10 cellular contexts compared by ENCODE assay signal in genomic region chr14:35944847-35945246, GRCh38.
DNase-seq lines count a peak whose midpoint lies in the region; ATAC-seq and TF ChIP-seq lines count a peak whose summit lies in the region.
"Had no signal": no experiment of that assay in that cellular context is flagged by ENCODE, and none has a peak within 500 bp of the region (broad histone marks: within the 10 kb centered on the region; RNA-seq: fewer than 3 reads in every experiment).

No MANE protein-coding gene starts in this region.

- H3K14ac ChIP-seq in H9 (ENCODE audit: insufficient read depth, low read length) = no peak overlapping the region

- DNase-seq in NCI-H1417 (lab: John Stamatoyannopoulos, UW) (peak in 2 of 3 experiments; percentile 27 to 39), NCI-H1417 treated with DMSO at 0.1 percent for 48 hours (lab: John Stamatoyannopoulos, UW) (no peak), H9 (peak; percentile 76), RKO (ENCODE audit: low spot score) (peak; percentile 18), left colon (peak; percentile 28 to 38), T-helper 9 cell (no peak), posterior vena cava (ENCODE audit: low spot score) (no peak)
- DNase-seq in stimulated activated naive CD4-positive, alpha-beta T cell treated with Interleukin-2 at 50 U/mL for 16 hours (lab: John Stamatoyannopoulos, UW) = no peak
- DNase-seq: activated naive CD8-positive, alpha-beta T cell treated with anti-CD3 and anti-CD28 coated beads, Interleukin-2, amount 10 ng/mL, durations not matched to agents 7 days and 5 days; NCI-H187 treated with DMSO at 0.1 percent for 48 hours had no signal

- H3K4ac ChIP-seq in H9 (ENCODE audit: low read depth, low read length) = no peak overlapping the region

- no peak overlapping the region for H2BK5ac ChIP-seq in H9 (ENCODE audit: insufficient read length, low read length)

- H3K27me3 Mint-ChIP-seq in H9 (ENCODE audit: low read depth) = peaks cover 14% of the 10 kb centered on the region
- H3K27me3 Mint-ChIP-seq: activated naive CD8-positive, alpha-beta T cell treated with anti-CD3 and anti-CD28 coated beads, Interleukin-2, amount 10 ng/mL, durations not matched to agents 7 days and 5 days had no signal

- no peaks in the 10 kb centered on the region for H3K79me1 ChIP-seq in H9 (ENCODE audit: insufficient read depth, low read depth, low read length, poor library complexity, severe bottlenecking)

- H3K23ac ChIP-seq in H9 (ENCODE audit: insufficient read length, low read depth, low read length) = no peak overlapping the region

- H3K9me3 ChIP-seq in H9 (ENCODE audit: control insufficient read depth, low read depth, low read length) = no peaks in the 10 kb centered on the region

- no peak overlapping the region for H3K18ac ChIP-seq in H9 (ENCODE audit: insufficient read length, low read depth, low read length)

- no peak overlapping the region for H4K91ac ChIP-seq in H9 (ENCODE audit: insufficient read length, low read depth, low read length)

- H4K8ac ChIP-seq in H9 (replicated peaks; ENCODE audit: insufficient read length, low read depth, low read length) = no peak overlapping the region

- no peak overlapping the region for H2BK20ac ChIP-seq in H9 (ENCODE audit: low read depth, low read length, poor library complexity, severe bottlenecking)

- peak; percentile 70 for TF ChIP-seq CTCF in H9 (conservative IDR thresholded peaks at IDR 0.05)

- no peak overlapping the region for H3K56ac ChIP-seq in H9 (ENCODE audit: insufficient read length, low read depth, low read length)

- H3K9ac ChIP-seq in H9 (ENCODE audit: extremely low read depth, insufficient read length, low read length) = no peak overlapping the region

- no peaks in the 10 kb centered on the region for H3K23me2 ChIP-seq in H9 (ENCODE audit: insufficient read length, low read depth, low read length, poor library complexity, severe bottlenecking)

- no peak overlapping the region for H3K4me3 Mint-ChIP-seq in H9
- H3K4me3 Mint-ChIP-seq: activated naive CD8-positive, alpha-beta T cell treated with anti-CD3 and anti-CD28 coated beads, Interleukin-2, amount 10 ng/mL, durations not matched to agents 7 days and 5 days had no signal

- ATAC-seq in left colon = peak; percentile 84

- H3T11ph ChIP-seq in H9 (ENCODE audit: low read length) = no peak overlapping the region

- no peaks in the 10 kb centered on the region for H4K20me1 ChIP-seq in H9 (ENCODE audit: control insufficient read depth, insufficient read depth, insufficient read length)

- no peak overlapping the region for H4K5ac ChIP-seq in H9 (ENCODE audit: insufficient read length, low read depth, low read length)

- no peak overlapping the region for H2BK15ac ChIP-seq in H9 (ENCODE audit: low read depth, low read length)

- no peak overlapping the region for H2BK120ac ChIP-seq in H9 (ENCODE audit: low read depth, low read length, poor library complexity, severe bottlenecking)

- peaks cover under 1 to 3% of the 10 kb centered on the region in 2 experiments; a peak in 3 of 4 replicates for H3K4me1 Mint-ChIP-seq in H9

- H3K79me2 ChIP-seq in H9 (ENCODE audit: insufficient read depth, low read length) = no peaks in the 10 kb centered on the region

- intact Hi-C loops in left colon (cut with DNase I, micrococcal nuclease) (no loop called here), posterior vena cava (cut with DNase I) (no loop called here)

- H3K4me2 ChIP-seq in H9 (ENCODE audit: insufficient read depth, insufficient read length, low read length) = no peak overlapping the region

- no peak overlapping the region for H2AK5ac ChIP-seq in H9 (ENCODE audit: insufficient read length, low read length)

- no peak overlapping the region for H3K27ac ChIP-seq in H9 (ENCODE audit: insufficient read length, low read depth, low read length)

- H3K27ac Mint-ChIP-seq in H9 = no peak overlapping the region; a peak in 1 of 7 replicates
- H3K27ac Mint-ChIP-seq: activated naive CD8-positive, alpha-beta T cell treated with anti-CD3 and anti-CD28 coated beads, Interleukin-2, amount 10 ng/mL, durations not matched to agents 7 days and 5 days had no signal

- no peak overlapping the region for H2AFZ ChIP-seq in H9 (ENCODE audit: low read length)

- H2BK12ac ChIP-seq in H9 (ENCODE audit: insufficient read length, low read depth, low read length) = no peak overlapping the region

- no CpG with 5 or more reads among the region's 5 CpGs for WGBS in H9 (ENCODE audit: extremely low coverage, insufficient read length, low lambda C conversion rate)

- H3K4me1 ChIP-seq in H9 (ENCODE audit: insufficient read depth, low read length) = no peaks in the 10 kb centered on the region

- no peaks in the 10 kb centered on the region for H3K27me3 ChIP-seq in H9 (ENCODE audit: insufficient read depth, low read length)

- H3K36me3 Mint-ChIP-seq in H9 (ENCODE audit: insufficient read depth in 1 of 3, low read depth in 3 of 3) = no peaks in the 10 kb centered on the region
- H3K36me3 Mint-ChIP-seq: activated naive CD8-positive, alpha-beta T cell treated with anti-CD3 and anti-CD28 coated beads, Interleukin-2, amount 10 ng/mL, durations not matched to agents 7 days and 5 days had no signal

- no peaks in the 10 kb centered on the region for H3K9me3 Mint-ChIP-seq in H9
- H3K9me3 Mint-ChIP-seq: activated naive CD8-positive, alpha-beta T cell treated with anti-CD3 and anti-CD28 coated beads, Interleukin-2, amount 10 ng/mL, durations not matched to agents 7 days and 5 days had no signal

Comparison
In these comparisons a context has a peak if more than half of its experiments do, and no peak if none do; other contexts are left out.
1. DNase-seq: peak in NCI-H1417 (2 of 3), H9 (single experiment), RKO (single experiment) and left colon (2 of 2); none in NCI-H1417 treated with DMSO at 0.1 percent for 48 hours (single experiment), stimulated activated naive CD4-positive, alpha-beta T cell treated with Interleukin-2 at 50 U/mL for 16 hours (single experiment), T-helper 9 cell (single experiment) and posterior vena cava (single experiment).